2 cellular contexts compared by ENCODE assay signal in genomic region chr19:4268816-4269430, GRCh38.
TF ChIP-seq lines count a peak whose summit lies in the region.

No MANE protein-coding gene starts in this region.

TF ChIP-seq in SK-N-SH, 30 proteins besides CTCF, POLR2A, EP300 and RAD21 (continued from another document):
- no peak for TF ChIP-seq YY1 (IDR thresholded peaks at IDR 0.05; ENCODE audit: low read depth)
- no peak for TF ChIP-seq EZH2phosphoT487 (IDR thresholded peaks at IDR 0.05; ENCODE audit: borderline replicate concordance, low read depth)
- no peak for TF ChIP-seq NFIC (IDR thresholded peaks at IDR 0.05; ENCODE audit: borderline replicate concordance)
- no peak for TF ChIP-seq ELF1 (IDR thresholded peaks at IDR 0.05)
- TF ChIP-seq JUND (IDR thresholded peaks at IDR 0.05) = no peak
- no peak for TF ChIP-seq ZBTB33 (IDR thresholded peaks at IDR 0.05; ENCODE audit: borderline replicate concordance, low read depth)
- TF ChIP-seq TCF12 (IDR thresholded peaks at IDR 0.05) = no peak
- TF ChIP-seq USF2 (IDR thresholded peaks at IDR 0.05; ENCODE audit: borderline replicate concordance, low read depth, low read length) = no peak
- TF ChIP-seq CHD2 (IDR thresholded peaks at IDR 0.05; ENCODE audit: low read length, partially characterized antibody) = no peak
- TF ChIP-seq MAX (IDR thresholded peaks at IDR 0.05; ENCODE audit: low read depth) = no peak
- TF ChIP-seq MEF2A (IDR thresholded peaks at IDR 0.05; ENCODE audit: borderline replicate concordance, low read depth) = no peak

TF ChIP-seq in SK-N-SH treated with all-trans-retinoic acid at 6 μM for 48 hours, 23 proteins besides CTCF, POLR2A, EP300 and RAD21 (continued from another document):
- no peak for TF ChIP-seq PATZ1 (CRISPR knock-in tag; IDR thresholded peaks at IDR 0.05; ENCODE audit: borderline replicate concordance)
